ENCODE assay signal across 13 cellular contexts in the genomic region with DNA sequence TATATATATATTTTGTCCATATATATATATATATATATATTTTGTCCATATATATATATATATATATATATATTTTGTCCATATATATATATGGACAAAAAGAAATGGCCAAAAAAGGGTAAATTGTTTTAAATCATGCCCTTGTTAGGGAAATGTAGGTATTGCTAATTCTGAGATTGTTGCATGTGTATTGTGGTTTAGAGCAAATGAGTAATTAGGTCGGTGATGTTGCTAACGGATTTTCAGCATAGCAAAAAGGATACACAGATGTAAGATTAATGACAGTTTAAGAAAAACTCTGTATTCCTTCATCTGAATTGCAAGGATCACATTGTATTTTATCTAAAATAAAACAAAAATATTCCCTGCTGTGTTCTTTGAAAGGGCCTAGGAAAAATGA.
"Had no signal": no experiment of that assay in that cellular context is flagged by ENCODE, and none has a peak within 500 bp of the region (broad histone marks: within the 10 kb centered on the region; RNA-seq: fewer than 3 reads in every experiment).

No MANE protein-coding gene starts in this region.

- H3K27ac Mint-ChIP-seq: activated naive CD4-positive, alpha-beta T cell treated with anti-CD3 and anti-CD28 coated beads, Interleukin-2, amount 10 ng/mL, durations not matched to agents 7 days and 5 days; brain; dendritic cell treated with granulocyte-macrophage colony-stimulating factor and Interleukin-4, amounts not matched to agents 40 ng/mL and 50 ng/mL, for 4 days had no signal

- H3K27me3 ChIP-seq: hepatocyte, pancreas, testis had no signal

- H2AFZ ChIP-seq: hepatocyte had no signal

- ATAC-seq: pancreas had no signal

- H3K9me3 Mint-ChIP-seq: activated naive CD4-positive, alpha-beta T cell treated with anti-CD3 and anti-CD28 coated beads, Interleukin-2, amount 10 ng/mL, durations not matched to agents 7 days and 5 days; brain; dendritic cell treated with granulocyte-macrophage colony-stimulating factor and Interleukin-4, amounts not matched to agents 40 ng/mL and 50 ng/mL, for 4 days; neural crest cell; T-helper 1 cell treated with Interleukin-12 subunit alpha and Interleukin-12 subunit beta and Interleukin-4 antibody, amounts not matched to agents 30 μg/mL and 1 μg/mL, for 36 hours had no signal

- H3K27me3 Mint-ChIP-seq: activated naive CD4-positive, alpha-beta T cell treated with anti-CD3 and anti-CD28 coated beads, Interleukin-2, amount 10 ng/mL, durations not matched to agents 7 days and 5 days; brain; dendritic cell treated with granulocyte-macrophage colony-stimulating factor and Interleukin-4, amounts not matched to agents 40 ng/mL and 50 ng/mL, for 4 days had no signal

- H3K9me3 ChIP-seq: pancreas, SK-N-SH, testis had no signal

- H3K4me1 ChIP-seq: pancreas, testis had no signal

- H3K4me1 Mint-ChIP-seq: brain, neural crest cell had no signal

- H3K4me3 Mint-ChIP-seq: activated naive CD4-positive, alpha-beta T cell treated with anti-CD3 and anti-CD28 coated beads, Interleukin-2, amount 10 ng/mL, durations not matched to agents 7 days and 5 days; brain; dendritic cell treated with granulocyte-macrophage colony-stimulating factor and Interleukin-4, amounts not matched to agents 40 ng/mL and 50 ng/mL, for 4 days; neural crest cell; T-helper 1 cell treated with Interleukin-12 subunit alpha and Interleukin-12 subunit beta and Interleukin-4 antibody, amounts not matched to agents 30 μg/mL and 1 μg/mL, for 36 hours had no signal

- H3K4me3 ChIP-seq: hepatocyte, pancreas, testis had no signal

- H3K4me2 ChIP-seq: hepatocyte, SK-N-SH had no signal

- DNase-seq: activated naive CD4-positive, alpha-beta T cell treated with anti-CD3 and anti-CD28 coated beads, Interleukin-2, amount 10 ng/mL, durations not matched to agents 7 days and 5 days; amygdala; cerebellar nuclear complex; pancreas; SK-N-SH; stimulated activated CD4-positive, alpha-beta T cell treated with anti-CD3 and anti-CD28 coated beads, Interleukin-12 subunit alpha, Interleukin-12 subunit beta, amount 100 ng/mL, for 4 hours; stimulated activated naive CD4-positive, alpha-beta T cell treated with Interleukin-2 at 50 U/mL for 16 hours; testis had no signal

- FAIRE-seq: pancreas had no signal

- H3K27ac ChIP-seq: hepatocyte, pancreas, testis had no signal

- H3K36me3 Mint-ChIP-seq: brain had no signal
